ENCODE assay signal across 8 cellular contexts in genomic region chr19:41882568-41883462, GRCh38. TPM values are rescaled to one million over a fixed set of nuclear protein-coding genes. Genes with fewer than 3 reads are reported as not detected.
A peak's percentile ranks its signal among the peaks of the same experiment; 100 is the strongest.
DNase-seq lines count a peak whose midpoint lies in the region; ATAC-seq, FAIRE-seq and TF ChIP-seq lines count a peak whose summit lies in the region.

ARHGEF1 (plus strand) TSS chr19:41883184; CDS start chr19:41888083, 4,899 bp downstream.

- no peak within 1 kb of the TSS for H3K4ac ChIP-seq in H1 (replicated peaks; ENCODE audit: insufficient read length, low read depth, low read length)

- POLR2A ChIA-PET in GM10248 (lab: Yijun Ruan, JAX) (no interaction called here), H1 (lab: Charles Lee; ENCODE audit: partially characterized antibody) (interaction anchor here (0.5 to 13.9 kb wide), 9 partner anchors 13 to 1192 kb away, joined by 3 to 298 read pairs (median 7); partner anchors contain the start of genes B3GNT8 and RPS19)

- H4K20me1 ChIP-seq in MM.1S (ENCODE audit: insufficient read depth, low read length) (no peaks in the 10 kb centered on the region), H1 (replicated peaks in 1 of 2; ENCODE audit: control insufficient read depth in 1 of 2, insufficient read depth in 2 of 2, low read length in 2 of 2) (peaks cover 3% of the 10 kb centered on the region in 2 experiments)

- H3K27me3 ChIP-seq in MM.1S (replicated peaks; ENCODE audit: insufficient read depth, low read length) = no peaks in the 10 kb centered on the region
- H3K27me3 ChIP-seq in H1 (replicated peaks in 1 of 4; ENCODE audit: control insufficient read depth in 3 of 4, extremely low read depth in 1 of 4, insufficient read depth in 3 of 4, low read length in 3 of 4) = peaks cover 1 to 19% (median 17%) of the 10 kb centered on the region in 4 experiments; a peak in 6 of 7 replicates

- peak within 1 kb of the TSS; percentile 87; the same call in 1 of the 2 replicates for H2BK12ac ChIP-seq in H1 (ENCODE audit: low read depth, low read length)

- H2BK20ac ChIP-seq in H1 (ENCODE audit: low read length) = no peak within 1 kb of the TSS

- H3K4me1 ChIP-seq in MM.1S (ENCODE audit: low read length) = peaks cover 17% of the 10 kb centered on the region
- H3K4me1 ChIP-seq in H1 (replicated peaks in 1 of 4; ENCODE audit: control insufficient read depth in 3 of 4, insufficient read depth in 4 of 4, low read length in 3 of 4) = peaks cover 3 to 16% (median 9%) of the 10 kb centered on the region in 4 experiments

- H4K91ac ChIP-seq in H1 (replicated peaks; ENCODE audit: insufficient read length, low read length) = peak within 1 kb of the TSS; percentile 52

- peaks cover 14% of the 10 kb centered on the region for H3F3A ChIP-seq in MM.1S (ENCODE audit: insufficient read depth, low read length)

- TF ChIP-seq CTCF in GM10248 (IDR thresholded peaks at IDR 0.05; ENCODE audit: control extremely low read depth, extremely low read depth, low read depth, missing control alignments) = no peak
- no peak for TF ChIP-seq CTCF in MM.1S (IDR thresholded peaks at IDR 0.05; ENCODE audit: low read length)
- TF ChIP-seq CTCF in H1 (IDR thresholded peaks at IDR 0.05; ENCODE audit: control extremely low read depth in 1 of 3, insufficient read depth in 1 of 3, low read depth in 1 of 3, low read length in 3 of 3) = no peak

- H3K27ac ChIP-seq in MM.1S (ENCODE audit: low read length) = peak within 1 kb of the TSS; percentile 50; the same call in 1 of the 2 replicates
- no peak within 1 kb of the TSS for H3K27ac ChIP-seq in H1 (ENCODE audit: low read depth, low read length)
- H3K27ac ChIP-seq in temporal lobe (ENCODE audit: low read depth, low read length) = peak within 1 kb of the TSS; percentile 76

- peaks cover 16% of the 10 kb centered on the region; the same call in 1 of the 2 replicates for H3K23me2 ChIP-seq in H1 (ENCODE audit: low read depth, low read length)

- no peak within 1 kb of the TSS for H3K23ac ChIP-seq in H1 (ENCODE audit: insufficient read length)

- H3K79me1 ChIP-seq in H1 (ENCODE audit: low read depth, low read length) = peaks cover 2% of the 10 kb centered on the region; the same call in 1 of the 2 replicates

- peak; percentile 61 for DNase-seq in GM10248 (ENCODE audit: extremely low spot score)
- peak; percentile 46 for DNase-seq in MM.1S
- DNase-seq in activated CD4-positive, alpha-beta T cell treated with anti-CD3 and anti-CD28 coated beads, Interleukin-2, amount 50 U/mL, for 1 hour = peak; percentile 59
- DNase-seq in H1 (ENCODE audit: low read depth in 1 of 2, low spot score in 2 of 2) = peak in 1 of 2 experiments; percentile 66
- peak; percentile 4 for DNase-seq in midbrain (lab: John Stamatoyannopoulos, UW)

- no peak for TF ChIP-seq POLR2A in H1 (IDR thresholded peaks at IDR 0.05; ENCODE audit: control extremely low read depth in 1 of 2, low read depth in 2 of 2, low read length in 2 of 2)

- H3K18ac ChIP-seq in H1 (ENCODE audit: extremely low read depth, low read length) = peak within 1 kb of the TSS; percentile 32

- CTCF ChIA-PET in GM10248 (lab: Yijun Ruan, JAX) (interaction anchor here (1.0 to 8.2 kb wide), 6 partner anchors 9 to 69 kb away, joined by 3 to 60 read pairs (median 4); partner anchors contain the start of gene RPS19), H1 (lab: Charles Lee; ENCODE audit: partially characterized antibody) (interaction anchor here (0.9 to 4.3 kb wide), 5 partner anchors 9 to 75 kb away, joined by 3 to 26 read pairs (median 3); partner anchors contain the start of gene RABAC1)

- no peaks in the 10 kb centered on the region for H3K9me2 ChIP-seq in MM.1S (replicated peaks; ENCODE audit: insufficient read depth, low read length)

- peak within 1 kb of the TSS; percentile 66 for H4K8ac ChIP-seq in H1 (ENCODE audit: extremely low read depth, insufficient read depth, low read length)

- H2AFZ ChIP-seq in MM.1S (ENCODE audit: low read length) (peak within 1 kb of the TSS; percentile 89), H1 (ENCODE audit: low read length) (peak within 1 kb of the TSS; percentile 79; the same call in 1 of the 2 replicates)

- H3K4me3 ChIP-seq in MM.1S (ENCODE audit: low read length) (peak within 1 kb of the TSS; percentile 90), H1 (ENCODE audit: extremely low read depth in 1 of 4, insufficient read depth in 2 of 4, low read depth in 3 of 4, low read length in 4 of 4) (peak within 1 kb of the TSS; percentile 70 to 97 (median 84))

- H3K4me2 ChIP-seq in MM.1S (ENCODE audit: low read depth, low read length) (peak within 1 kb of the TSS; percentile 85), H1 (ENCODE audit: insufficient read depth in 1 of 2, low read depth in 2 of 2, low read length in 2 of 2) (peak within 1 kb of the TSS; percentile 89)

- H2BK5ac ChIP-seq in H1 (ENCODE audit: low read depth, low read length) = no peak within 1 kb of the TSS; the same call in 1 of the 2 replicates

- H3K9me3 ChIP-seq in MM.1S (replicated peaks; ENCODE audit: insufficient read depth, low read length) (no peaks in the 10 kb centered on the region), H1 (ENCODE audit: insufficient read depth in 2 of 2, low read depth in 1 of 2, low read length in 1 of 2) (no peaks in the 10 kb centered on the region)

- H2AK5ac ChIP-seq in H1 (ENCODE audit: low read depth, low read length) = peak within 1 kb of the TSS; percentile 90; the same call in 1 of the 2 replicates

- H2BK120ac ChIP-seq in H1 (replicated peaks; ENCODE audit: low read depth, low read length) = no peak within 1 kb of the TSS

- no peak for ATAC-seq in HG02870 (IDR thresholded peaks at IDR 0.05; ENCODE audit: unreplicated experiment)
- ATAC-seq in HG03175 (IDR thresholded peaks at IDR 0.05; ENCODE audit: unreplicated experiment) = no peak

- peak within 1 kb of the TSS; percentile 26 for H3K56ac ChIP-seq in H1 (replicated peaks; ENCODE audit: insufficient read length, low read depth, low read length)

- no peak within 1 kb of the TSS for H3K14ac ChIP-seq in H1 (ENCODE audit: insufficient read length)

- 0 out of 2 replicates have a peak within 1 kb of the TSS, but pooled peaks have one; percentile 10 for H2BK15ac ChIP-seq in H1 (ENCODE audit: low read length)

- H3K9ac ChIP-seq in MM.1S (ENCODE audit: low read length) = peak within 1 kb of the TSS; percentile 85
- peak within 1 kb of the TSS; percentile 5 to 50 (median 31); a peak in 4 of 7 replicates for H3K9ac ChIP-seq in H1 (replicated peaks in 1 of 4; ENCODE audit: extremely low read depth in 1 of 4, low read depth in 3 of 4, low read length in 3 of 4)

- H3K79me2 ChIP-seq in MM.1S (ENCODE audit: low read length) (peaks cover 40% of the 10 kb centered on the region), H1 (ENCODE audit: control insufficient read depth in 1 of 2, insufficient read depth in 2 of 2, low read length in 2 of 2) (peaks cover 0 to 3% of the 10 kb centered on the region in 2 experiments; a peak in 1 of 4 replicates)

- 4% methylated on average over 27 of the region's 80 CpGs; no CpG with 5 or more reads in 1 of the 2 experiments for WGBS in H1 (ENCODE audit: extremely low coverage in 1 of 2, insufficient coverage in 1 of 2, insufficient read length in 1 of 2, insufficient replicate concordance in 2 of 2, low coverage in 1 of 2, low lambda C conversion rate in 2 of 2, missing lambda C conversion rate in 1 of 2), 2 experiments

- no peaks in the 10 kb centered on the region for H3K36me3 ChIP-seq in MM.1S (replicated peaks; ENCODE audit: insufficient read depth, low read length)
- H3K36me3 ChIP-seq in H1 (ENCODE audit: control insufficient read depth in 2 of 4, insufficient read depth in 4 of 4, low read length in 3 of 4) = no peaks in the 10 kb centered on the region

- no peak for FAIRE-seq in H1 (lab: Jason Lieb, UNC)

- peak within 1 kb of the TSS; percentile 10 for H4K5ac ChIP-seq in H1 (ENCODE audit: insufficient read length, low read depth, low read length)

- TF ChIP-seq EP300 in H1 (IDR thresholded peaks at IDR 0.05; ENCODE audit: borderline replicate concordance in 1 of 2, low read depth in 2 of 2, low read length in 2 of 2) = no peak

- no peak for TF ChIP-seq RAD21 in H1 (IDR thresholded peaks at IDR 0.05 in 1 of 2, conservative IDR thresholded peaks at IDR 0.05 in 1 of 2; ENCODE audit: low read depth in 2 of 2, low read length in 2 of 2)

TF ChIP-seq in H1, 55 proteins besides CTCF, POLR2A, EP300 and RAD21:
- peak; percentile 65 for TF ChIP-seq KDM4A (IDR thresholded peaks at IDR 0.05; ENCODE audit: low read depth, low read length, severe bottlenecking)
- TF ChIP-seq PHF8 (conservative IDR thresholded peaks at IDR 0.05; ENCODE audit: low read depth, low read length) = 0 out of 2 replicates have a peak, but pooled peaks have one; percentile 4
- peak; percentile 69 for TF ChIP-seq EZH2 (IDR thresholded peaks at IDR 0.05; ENCODE audit: low read depth, low read length, severe bottlenecking)
- 0 out of 2 replicates have a peak, but pooled peaks have one; percentile 31 for TF ChIP-seq TAF1 (IDR thresholded peaks at IDR 0.05; ENCODE audit: low read depth, low read length)
- 0 out of 2 replicates have a peak, but pooled peaks have one; percentile 53 for TF ChIP-seq SUZ12 (IDR thresholded peaks at IDR 0.05; ENCODE audit: low read length)
- TF ChIP-seq CBX8 (IDR thresholded peaks at IDR 0.05; ENCODE audit: borderline replicate concordance, low read depth, low read length) = no peak

RNA-seq across cellular contexts. Expression of gene ARHGEF1, which starts in this region (rescaled TPM):
- 49.0 and 54.6 TPM in 2 replicates for total RNA-seq in H1 (2021; fragmentation: NEBNext Ultra II Directional; extraction: Animal tissue kit (Norgen Biotek cat#: 25700))
- polyA plus RNA-seq in H1 (2011; rRNA removed) = 23.0 and 41.1 TPM in 2 replicates
- polyA plus RNA-seq in H1 (2011; cell fraction: cytosol; rRNA removed) = 35.9 TPM
- polyA plus RNA-seq in H1 (2011; cell fraction: nucleus; rRNA removed) = 95.3 TPM
- 38.4 to 51.0 TPM (median 48.8 TPM) in 4 replicates for polyA plus RNA-seq in H1 (2012, experiment 1 of 2)
- polyA plus RNA-seq in H1 (2012, experiment 2 of 2) = 35.5 TPM
- polyA plus RNA-seq in H1 (2013, experiment 1 of 2) = 49.6 TPM
- polyA plus RNA-seq in H1 (2013, experiment 2 of 2) = 44.9 TPM
- polyA minus RNA-seq in H1 (2011; rRNA and poly(A)+ RNA removed) = 9.4 and 11.0 TPM in 2 replicates
- polyA minus RNA-seq in H1 (2011; cell fraction: cytosol; rRNA and poly(A)+ RNA removed) = 25.5 TPM
- polyA minus RNA-seq in H1 (2011; cell fraction: nucleus; rRNA and poly(A)+ RNA removed) = 34.6 TPM
- total RNA-seq in temporal lobe = 12.5 TPM
